Comparison of ENCODE assay signal across 25 cellular contexts in genomic region chr16:50515218-50515617, GRCh38. TPM values are rescaled to one million over a fixed set of nuclear protein-coding genes. Genes with fewer than 3 reads are reported as not detected.
"Had no signal": no experiment of that assay in that cellular context is flagged by ENCODE, and none has a peak within 500 bp of the region (broad histone marks: within the 10 kb centered on the region; RNA-seq: fewer than 3 reads in every experiment).

No MANE protein-coding gene starts in this region.

- H3K36me3 ChIP-seq: colonic mucosa, esophagus muscularis mucosa, esophagus squamous epithelium, gastrocnemius medialis, gastroesophageal sphincter, heart left ventricle, heart right ventricle had no signal

- FAIRE-seq: endothelial cell of umbilical vein had no signal

- H3K9me3 ChIP-seq: colonic mucosa had no signal

- H3K27ac ChIP-seq: colonic mucosa, coronary artery, dorsolateral prefrontal cortex, epithelial cell of prostate, esophagus muscularis mucosa, esophagus squamous epithelium, foreskin keratinocyte, gastrocnemius medialis, gastroesophageal sphincter, heart left ventricle, heart right ventricle had no signal

- ATAC-seq: effector memory CD8-positive, alpha-beta T cell; esophagus mucosa; foreskin keratinocyte; gastrocnemius medialis; gastroesophageal sphincter; heart left ventricle; heart right ventricle had no signal

- H3K4me1 ChIP-seq: colonic mucosa, esophagus muscularis mucosa, esophagus squamous epithelium, foreskin keratinocyte, gastrocnemius medialis, gastroesophageal sphincter, heart left ventricle, heart right ventricle had no signal

- H3K27me3 ChIP-seq: colonic mucosa, dorsolateral prefrontal cortex, esophagus muscularis mucosa, esophagus squamous epithelium, gastrocnemius medialis, gastroesophageal sphincter, heart left ventricle had no signal

- H3K4me3 ChIP-seq: colonic mucosa, coronary artery, dorsolateral prefrontal cortex, esophagus muscularis mucosa, esophagus squamous epithelium, gastrocnemius medialis, gastroesophageal sphincter, heart left ventricle, heart right ventricle had no signal

- DNase-seq: colonic mucosa; cortex of kidney; dermis blood vessel endothelial cell; dorsolateral prefrontal cortex; effector CD4-positive, alpha-beta T cell; effector CD8-positive, alpha-beta T cell; effector memory CD4-positive, alpha-beta T cell; effector memory CD8-positive, alpha-beta T cell; erythroblast; esophagus squamous epithelium; foreskin fibroblast; foreskin melanocyte; gastrocnemius medialis; glutamatergic neuron; heart left ventricle; heart right ventricle had no signal

RNA-seq across cellular contexts. Expression of gene NKD1, which starts 33.0 kb away (rescaled TPM):
- total RNA-seq: dermis blood vessel endothelial cell, endothelial cell of umbilical vein, epithelial cell of proximal tubule, fibroblast of villous mesenchyme had no signal
- polyA plus RNA-seq: endothelial cell of umbilical vein had no signal
